Comparison of ENCODE assay signal across 14 cellular contexts in genomic region chr2:198615972-198616371, GRCh38.
DNase-seq lines count a peak whose midpoint lies in the region; ATAC-seq, FAIRE-seq and TF ChIP-seq lines count a peak whose summit lies in the region.
"Had no signal": no experiment of that assay in that cellular context is flagged by ENCODE, and none has a peak within 500 bp of the region (broad histone marks: within the 10 kb centered on the region; RNA-seq: fewer than 3 reads in every experiment).

No MANE protein-coding gene starts in this region.

- no peaks in the 10 kb centered on the region for H3K36me3 Mint-ChIP-seq in activated T-cell treated with anti-CD3 and anti-CD28 coated beads, Interleukin-2, amount 50 U/mL, for 24 hours (ENCODE audit: low read depth)
- H3K36me3 Mint-ChIP-seq: CD4-positive, alpha-beta memory T cell had no signal

- no peaks in the 10 kb centered on the region for H3K27me3 Mint-ChIP-seq in activated T-cell treated with anti-CD3 and anti-CD28 coated beads, Interleukin-2, amount 50 U/mL, for 24 hours
- H3K27me3 Mint-ChIP-seq: activated B cell treated with CpG ODN at 0.5 μM for 24 hours; CD4-positive, alpha-beta memory T cell had no signal

- in situ Hi-C loops in astrocyte of the cerebellum (cut with HindIII; ENCODE audit: low sequenced_read_pairs): no loop called here

- H3K4me3 Mint-ChIP-seq in activated T-cell treated with anti-CD3 and anti-CD28 coated beads, Interleukin-2, amount 50 U/mL, for 24 hours: no peak overlapping the region
- H3K4me3 Mint-ChIP-seq: activated B cell treated with CpG ODN at 0.5 μM for 24 hours had no signal

- FAIRE-seq in GM19239 (lab: Jason Lieb, UNC): no peak
- FAIRE-seq: keratinocyte had no signal

- no peak overlapping the region for H3K4me3 ChIP-seq in astrocyte of the cerebellum (ENCODE audit: low read depth, low read length)

- no peaks in the 10 kb centered on the region for H3K9me3 Mint-ChIP-seq in activated T-cell treated with anti-CD3 and anti-CD28 coated beads, Interleukin-2, amount 50 U/mL, for 24 hours
- H3K9me3 Mint-ChIP-seq: activated B cell treated with CpG ODN at 0.5 μM for 24 hours; activated T-cell treated with anti-CD3 and anti-CD28 coated beads, Interleukin-2, amount 50 U/mL, for 72 hours; CD4-positive, alpha-beta memory T cell had no signal

- H3K4me1 Mint-ChIP-seq in activated T-cell treated with anti-CD3 and anti-CD28 coated beads, Interleukin-2, amount 50 U/mL, for 24 hours (ENCODE audit: low read depth): no peaks in the 10 kb centered on the region
- H3K4me1 Mint-ChIP-seq: activated B cell treated with CpG ODN at 0.5 μM for 24 hours; CD4-positive, alpha-beta memory T cell had no signal

- H3K27ac Mint-ChIP-seq in activated T-cell treated with anti-CD3 and anti-CD28 coated beads, Interleukin-2, amount 50 U/mL, for 24 hours: no peak overlapping the region
- H3K27ac Mint-ChIP-seq: activated B cell treated with CpG ODN at 0.5 μM for 24 hours; activated T-cell treated with anti-CD3 and anti-CD28 coated beads, Interleukin-2, amount 50 U/mL, for 72 hours; CD4-positive, alpha-beta memory T cell had no signal

- peak; percentile 60 for ATAC-seq in HG03159 (IDR thresholded peaks at IDR 0.05; ENCODE audit: unreplicated experiment)
- no peak for ATAC-seq in GM18873 (IDR thresholded peaks at IDR 0.05; ENCODE audit: low FRiP score, unreplicated experiment)
- ATAC-seq: activated T-cell treated with anti-CD3 and anti-CD28 coated beads, Interleukin-2, amount 50 U/mL, for 72 hours had no signal

- no peak for TF ChIP-seq CTCF in astrocyte of the cerebellum (IDR thresholded peaks at IDR 0.05; ENCODE audit: low read depth, low read length, missing control alignments)

- peak; percentile 62 for DNase-seq in EH (ENCODE audit: low read depth)
- DNase-seq in astrocyte of the cerebellum (ENCODE audit: low read depth): peak; percentile 28
- peak; percentile 10 for DNase-seq in mucosa of gallbladder (ENCODE audit: low spot score)
- DNase-seq in GM19239 (ENCODE audit: insufficient read length, low spot score): no peak
- DNase-seq in HUDEP-2 (lab: John Stamatoyannopoulos, UW; ENCODE audit: unreplicated experiment in 76 of 76): no peak
- DNase-seq in activated T-cell treated with anti-CD3 and anti-CD28 coated beads, Interleukin-2, amount 50 U/mL, for 24 hours: no peak
- DNase-seq: activated B cell treated with CpG ODN at 0.5 μM for 24 hours; activated T-cell treated with anti-CD3 and anti-CD28 coated beads, Interleukin-2, amount 50 U/mL, for 72 hours; CD4-positive, alpha-beta memory T cell; KG1; occipital lobe had no signal

Comparison
In these comparisons a context has a peak if more than half of its experiments do, and no peak if none do; other contexts are left out.
1. DNase-seq: peak in EH (single experiment), astrocyte of the cerebellum (single experiment) and mucosa of gallbladder (single experiment); none in GM19239 (single experiment), HUDEP-2 (0 of 76) and activated T-cell treated with anti-CD3 and anti-CD28 coated beads, Interleukin-2, amount 50 U/mL, for 24 hours (single experiment).